28 cellular contexts compared by ENCODE assay signal in genomic region chr7:146875222-146875785, GRCh38.
"Had no signal": no experiment of that assay in that cellular context is flagged by ENCODE, and none has a peak within 500 bp of the region (broad histone marks: within the 10 kb centered on the region; RNA-seq: fewer than 3 reads in every experiment).

No MANE protein-coding gene starts in this region.

- H3K27me3 ChIP-seq: brain microvascular endothelial cell, esophagus muscularis mucosa, foreskin keratinocyte, heart right ventricle, pancreas, sigmoid colon, stomach, thyroid gland, upper lobe of left lung, vagina had no signal

- H3K9me3 ChIP-seq: esophagus muscularis mucosa, pancreas, sigmoid colon, stomach, thyroid gland, upper lobe of left lung, vagina had no signal

- ATAC-seq: activated T-cell treated with anti-CD3 and anti-CD28 coated beads, Interleukin-2, amount 50 U/mL, for 4 hours; activated T-helper 17 cell treated with anti-CD3 and anti-CD28 coated beads, Interleukin-2, amount 50 U/mL, for 72 hours; foreskin keratinocyte; heart right ventricle; mucosa of descending colon; pancreas; psoas muscle; stimulated activated naive B cell treated with anti-CD40 and anti-IgM and Interleukin-4, amounts not matched to agents 10 μg/mL and 1 μg/mL and 100 μg/mL, for 72 hours had no signal

- H3K27ac ChIP-seq: brain microvascular endothelial cell, esophagus muscularis mucosa, foreskin keratinocyte, heart right ventricle, left ventricle myocardium inferior, pancreas, psoas muscle, sigmoid colon, stomach, thyroid gland, upper lobe of left lung, vagina, WERI-Rb-1 had no signal

- H3K4me3 ChIP-seq: esophagus muscularis mucosa, heart right ventricle, left ventricle myocardium inferior, lung, mucosa of descending colon, pancreas, psoas muscle, sigmoid colon, stomach, thyroid gland, upper lobe of left lung, vagina had no signal

- H3K36me3 ChIP-seq: brain microvascular endothelial cell, esophagus muscularis mucosa, heart right ventricle, left ventricle myocardium inferior, pancreas, sigmoid colon, stomach, thyroid gland, upper lobe of left lung, vagina, WERI-Rb-1 had no signal

- H3K4me1 ChIP-seq: esophagus muscularis mucosa, foreskin keratinocyte, heart right ventricle, left ventricle myocardium inferior, pancreas, psoas muscle, sigmoid colon, stomach, thyroid gland, upper lobe of left lung, vagina had no signal

- DNase-seq: activated CD4-positive, alpha-beta memory T cell treated with anti-CD3 and anti-CD28 coated beads for 36 hours; activated CD4-positive, alpha-beta T cell treated with anti-CD3 and anti-CD28 coated beads, Interleukin-2, amount 10 ng/mL, durations not matched to agents 24 days and 14 days; activated CD4-positive, CD25-positive, alpha-beta regulatory T cell treated with anti-CD3 and anti-CD28 coated beads, Interleukin-2, amount 50 U/mL, for 72 hours; activated CD8-positive, alpha-beta memory T cell treated with anti-CD3 and anti-CD28 coated beads, Interleukin-2, amount 50 U/mL, for 48 hours; activated gamma-delta T cell treated with Interleukin-2 at 50 U/mL for 16 hours; activated naive CD4-positive, alpha-beta T cell treated with anti-CD3 and anti-CD28 coated beads, Interleukin-2, amount 50 U/mL, for 16 hours; activated T-cell treated with anti-CD3 and anti-CD28 coated beads, Interleukin-2, amount 50 U/mL, for 4 hours; amniotic stem cell; brain microvascular endothelial cell; foreskin keratinocyte; heart right ventricle; islet precursor cell; left ventricle myocardium inferior; mucosa of descending colon; pancreas; psoas muscle; sigmoid colon; small intestine; stimulated activated naive B cell treated with anti-CD40 and anti-IgM and Interleukin-4, amounts not matched to agents 10 μg/mL and 1 μg/mL and 100 μg/mL, for 72 hours; stomach; T-helper 9 cell; thyroid gland; upper lobe of left lung; WERI-Rb-1 had no signal
